9 cellular contexts compared by ENCODE assay signal in the genomic region with DNA sequence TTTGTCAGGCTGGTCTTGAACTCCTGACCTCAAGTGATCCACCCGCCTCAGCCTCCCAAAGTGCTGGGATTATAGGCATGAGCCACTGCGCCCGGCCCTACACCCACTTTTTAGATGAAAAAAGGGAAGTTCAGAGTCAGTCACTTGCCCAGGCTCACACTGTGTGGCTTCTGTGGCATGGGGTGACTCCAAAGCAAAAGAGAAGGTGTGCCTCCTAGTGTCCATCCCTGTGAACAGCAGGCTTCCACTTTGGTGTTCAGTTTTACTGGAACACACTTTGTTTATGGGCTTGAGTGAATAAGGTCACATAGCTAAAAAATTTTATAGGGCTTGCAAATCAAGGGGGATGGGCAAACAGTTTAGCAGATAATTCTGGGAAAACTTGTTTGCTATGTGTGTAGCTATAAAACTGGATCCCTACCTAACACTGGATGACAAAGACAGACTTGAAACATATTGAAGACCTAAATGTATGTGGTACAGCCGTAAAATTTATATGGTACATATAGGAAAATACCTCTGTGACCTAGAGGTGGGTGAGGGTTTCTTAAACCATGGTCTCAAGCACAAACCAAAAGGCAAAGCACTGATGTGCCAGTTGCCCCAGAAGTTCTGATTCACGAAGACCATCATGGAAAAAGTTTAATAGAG. TPM values are rescaled to one million over a fixed set of nuclear protein-coding genes. Genes with fewer than 3 reads are reported as not detected.
A peak's percentile ranks its signal among the peaks of the same experiment; 100 is the strongest.
DNase-seq lines count a peak whose midpoint lies in the region; ATAC-seq, FAIRE-seq and TF ChIP-seq lines count a peak whose summit lies in the region.
"Had no signal": no experiment of that assay in that cellular context is flagged by ENCODE, and none has a peak within 500 bp of the region (broad histone marks: within the 10 kb centered on the region; RNA-seq: fewer than 3 reads in every experiment).

No MANE protein-coding gene starts in this region.

- ATAC-seq in WTC11 = peak; percentile 83

- no peaks in the 10 kb centered on the region for H3K4me1 Mint-ChIP-seq in WTC11

- H3K9me3 ChIP-seq in liver (ENCODE audit: control insufficient read depth in 4 of 4, low read length in 3 of 4) = peaks cover 0 to 2% (median 0%) of the 10 kb centered on the region in 4 donors

- no peak overlapping the region for H3K27ac Mint-ChIP-seq in WTC11

- POLR2A ChIA-PET in WTC11 (lab: Charles Lee) = no interaction called here

- H3K36me3 Mint-ChIP-seq in WTC11 = peaks cover 22% of the 10 kb centered on the region

- H3K4me1 ChIP-seq in liver (ENCODE audit: control insufficient read depth in 4 of 4, insufficient read depth in 4 of 4, low read length in 3 of 4) = no peaks in the 10 kb centered on the region

- H3K36me3 ChIP-seq in H7 (replicated peaks; ENCODE audit: control insufficient read depth, insufficient read depth, low read length) (no peaks in the 10 kb centered on the region), bronchial epithelial cell (ENCODE audit: control insufficient read depth, insufficient read depth, low read length) (no peaks in the 10 kb centered on the region), liver (ENCODE audit: control insufficient read depth in 4 of 4, insufficient read depth in 3 of 4, low read depth in 1 of 4, low read length in 3 of 4) (no peaks in the 10 kb centered on the region)

- H3K27ac ChIP-seq in liver (ENCODE audit: low read depth in 1 of 2, low read length in 2 of 2) = no peak overlapping the region

- H3K27me3 Mint-ChIP-seq in WTC11 (ENCODE audit: low read depth) = no peaks in the 10 kb centered on the region

- H3K27me3 ChIP-seq in H7 (ENCODE audit: control insufficient read depth, insufficient read depth, low read length) (no peaks in the 10 kb centered on the region), bronchial epithelial cell (ENCODE audit: control insufficient read depth, insufficient read depth, low read length) (no peaks in the 10 kb centered on the region), liver (ENCODE audit: control insufficient read depth in 4 of 4, insufficient read depth in 4 of 4, low read length in 3 of 4) (no peaks in the 10 kb centered on the region)

- H3K4me3 Mint-ChIP-seq in WTC11 = no peak overlapping the region

- H3K4me3 ChIP-seq in H7 (ENCODE audit: insufficient read depth, low read depth, low read length) (no peak overlapping the region), bronchial epithelial cell (ENCODE audit: low read depth, low read length) (no peak overlapping the region), liver (ENCODE audit: low read depth in 1 of 3, low read length in 3 of 3) (no peak overlapping the region)

- 60% methylated on average over 5 of the region's 5 CpGs for WGBS in liver

- peaks cover 20% of the 10 kb centered on the region for H3K9me3 Mint-ChIP-seq in WTC11

- peak; percentile 87 to 93 for TF ChIP-seq RAD21 in liver (IDR thresholded peaks at IDR 0.05)

- no peak for FAIRE-seq in bronchial epithelial cell (lab: Jason Lieb, UNC)
- FAIRE-seq in H54 (lab: Jason Lieb, UNC) = no peak
- FAIRE-seq: colon had no signal

- H3K9ac ChIP-seq in liver (ENCODE audit: low read depth in 1 of 2, low read length in 2 of 2) = no peak overlapping the region

- TF ChIP-seq CTCF in WTC11 (IDR thresholded peaks at IDR 0.05) = peak; percentile 70
- TF ChIP-seq CTCF in bronchial epithelial cell (IDR thresholded peaks at IDR 0.05; ENCODE audit: insufficient read depth, low read length, severe bottlenecking) = peak; percentile 82
- peak; percentile 90 for TF ChIP-seq CTCF in liver (IDR thresholded peaks at IDR 0.05; ENCODE audit: low read depth, low read length, missing input control)

- CTCF ChIA-PET in WTC11 (lab: Charles Lee) = interaction anchor here (0.6 to 1.3 kb wide), 11 partner anchors 9 to 331 kb away, joined by 3 to 5 read pairs (median 3); partner anchors contain the start of gene NFYB

- no peak for TF ChIP-seq POLR2A in H54 (IDR thresholded peaks at IDR 0.05; ENCODE audit: low read depth, low read length)

- peak; percentile 65 for DNase-seq in GM03348 (ENCODE audit: low spot score)
- peak; percentile 70 for DNase-seq in H7
- peak; percentile 16 for DNase-seq in NCI-H1105 (lab: John Stamatoyannopoulos, UW)
- DNase-seq in WTC11 (ENCODE audit: low spot score) = peak; percentile 69
- peak; percentile 49 for DNase-seq in bronchial epithelial cell (ENCODE audit: low read depth)
- DNase-seq in stimulated activated CD8-positive, alpha-beta memory T cell treated with anti-CD3 and anti-CD28 coated beads, Interleukin-12 subunit alpha, Interleukin-12 subunit beta, amount 100 ng/mL, for 4 hours (ENCODE audit: low read depth) = peak; percentile 34
- DNase-seq in H54 (ENCODE audit: insufficient read length, low spot score) = no peak

TF ChIP-seq in WTC11, 78 proteins besides CTCF, POLR2A, EP300 and RAD21:
- TF ChIP-seq TP53 (CRISPR knock-in tag; IDR thresholded peaks at IDR 0.05) (no peak), JUN (CRISPR knock-in tag; IDR thresholded peaks at IDR 0.05) (no peak), EMX1 (CRISPR knock-in tag; IDR thresholded peaks at IDR 0.05) (no peak), ATF1 (CRISPR knock-in tag; IDR thresholded peaks at IDR 0.05) (no peak), NR2C2 (CRISPR knock-in tag; IDR thresholded peaks at IDR 0.05) (no peak), ELF4 (CRISPR knock-in tag; IDR thresholded peaks at IDR 0.05; ENCODE audit: low read depth) (no peak), IRF2 (CRISPR knock-in tag; IDR thresholded peaks at IDR 0.05; ENCODE audit: borderline replicate concordance, low read depth) (no peak)

TF ChIP-seq in liver, 16 proteins besides CTCF, POLR2A, EP300 and RAD21:
- TF ChIP-seq GABPA (IDR thresholded peaks at IDR 0.05 in 1 of 2, conservative IDR thresholded peaks at IDR 0.05 in 1 of 2) = no peak
- no peak for TF ChIP-seq NR2F2 (IDR thresholded peaks at IDR 0.05)

RNA-seq across cellular contexts. Expression of gene EID3, which starts 54.9 kb away (rescaled TPM):
- 1.3 and 3.1 TPM in 2 replicates for total RNA-seq in H7 (2014; rRNA removed; shearing (Covaris generic))
- total RNA-seq in WTC11 (2021) = 2.0 to 3.2 TPM (median 2.5 TPM) in 3 replicates
- total RNA-seq in bronchial epithelial cell = 1.9 and 2.4 TPM in 2 replicates
- 1 to 10 TPM; 1.9 to 6.4 TPM for total RNA-seq in liver
- under 1 TPM; 0.17 to 0.46 TPM for polyA plus RNA-seq in liver
